1 cellular context compared by ENCODE assay signal in genomic region chr11:73252577-73253191, GRCh38.
TF ChIP-seq lines count a peak whose summit lies in the region.

No MANE protein-coding gene starts in this region.

TF ChIP-seq in A549, 52 proteins besides CTCF, POLR2A, EP300 and RAD21 (continued from another document):
- TF ChIP-seq REST (IDR thresholded peaks at IDR 0.05): no peak
- TF ChIP-seq HOXB5 (CRISPR knock-in tag; IDR thresholded peaks at IDR 0.05): no peak
- TF ChIP-seq CBX2 (IDR thresholded peaks at IDR 0.05; ENCODE audit: borderline replicate concordance, low read depth): no peak
- TF ChIP-seq, protein P1, sequence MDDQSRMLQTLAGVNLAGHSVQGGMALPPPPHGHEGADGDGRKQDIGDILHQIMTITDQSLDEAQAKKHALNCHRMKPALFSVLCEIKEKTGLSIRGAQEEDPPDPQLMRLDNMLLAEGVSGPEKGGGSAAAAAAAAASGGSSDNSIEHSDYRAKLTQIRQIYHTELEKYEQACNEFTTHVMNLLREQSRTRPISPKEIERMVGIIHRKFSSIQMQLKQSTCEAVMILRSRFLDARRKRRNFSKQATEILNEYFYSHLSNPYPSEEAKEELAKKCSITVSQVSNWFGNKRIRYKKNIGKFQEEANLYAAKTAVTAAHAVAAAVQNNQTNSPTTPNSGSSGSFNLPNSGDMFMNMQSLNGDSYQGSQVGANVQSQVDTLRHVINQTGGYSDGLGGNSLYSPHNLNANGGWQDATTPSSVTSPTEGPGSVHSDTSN (IDR thresholded peaks at IDR 0.05): no peak
- TF ChIP-seq MAX (IDR thresholded peaks at IDR 0.05): no peak
- TF ChIP-seq RFX5 (IDR thresholded peaks at IDR 0.05): no peak
- TF ChIP-seq, protein P2, sequence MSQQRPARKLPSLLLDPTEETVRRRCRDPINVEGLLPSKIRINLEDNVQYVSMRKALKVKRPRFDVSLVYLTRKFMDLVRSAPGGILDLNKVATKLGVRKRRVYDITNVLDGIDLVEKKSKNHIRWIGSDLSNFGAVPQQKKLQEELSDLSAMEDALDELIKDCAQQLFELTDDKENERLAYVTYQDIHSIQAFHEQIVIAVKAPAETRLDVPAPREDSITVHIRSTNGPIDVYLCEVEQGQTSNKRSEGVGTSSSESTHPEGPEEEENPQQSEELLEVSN (IDR thresholded peaks at IDR 0.05; ENCODE audit: borderline replicate concordance, low read depth): no peak
- no peak for TF ChIP-seq POLR2AphosphoS2 (conservative IDR thresholded peaks at IDR 0.05; ENCODE audit: low read length)
- no peak for TF ChIP-seq FOSB (CRISPR knock-in tag; IDR thresholded peaks at IDR 0.05)
- no peak for TF ChIP-seq BCL3 (IDR thresholded peaks at IDR 0.05)
- TF ChIP-seq HOXB13 (CRISPR knock-in tag; IDR thresholded peaks at IDR 0.05; ENCODE audit: low read depth): no peak
- no peak for TF ChIP-seq TP53 (CRISPR knock-in tag; IDR thresholded peaks at IDR 0.05)
